Comparison of ENCODE assay signal across 21 cellular contexts in the genomic region with DNA sequence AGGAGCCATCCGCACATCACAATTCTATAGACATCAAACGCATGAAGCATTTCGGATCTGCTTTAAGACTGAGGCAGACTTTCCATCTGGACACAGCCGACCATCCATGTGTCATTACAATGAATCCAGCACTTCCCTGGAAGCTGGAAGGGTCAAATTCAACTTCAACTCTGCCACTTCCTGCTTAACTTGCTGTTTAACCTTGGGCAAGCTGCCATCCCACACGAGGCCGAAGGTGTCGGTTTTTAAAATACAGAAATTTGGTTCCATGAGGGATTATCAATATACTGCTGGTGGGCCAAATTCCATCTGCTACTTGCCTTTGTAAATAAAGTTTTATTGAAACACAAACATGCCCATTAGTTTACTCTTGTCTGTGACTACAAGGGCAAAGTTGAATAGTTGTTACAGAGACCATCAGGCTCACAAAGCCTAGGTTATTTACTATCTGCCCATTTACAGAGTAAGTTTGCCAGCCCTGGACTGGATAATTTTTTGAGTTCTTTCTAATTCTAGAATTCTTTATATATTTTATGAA.
DNase-seq lines count a peak whose midpoint lies in the region; ATAC-seq and TF ChIP-seq lines count a peak whose summit lies in the region.
"Had no signal": no experiment of that assay in that cellular context is flagged by ENCODE, and none has a peak within 500 bp of the region (broad histone marks: within the 10 kb centered on the region; RNA-seq: fewer than 3 reads in every experiment).

No MANE protein-coding gene starts in this region.

- H3K27ac Mint-ChIP-seq in type B pancreatic cell, result no peak overlapping the region
- H3K27ac Mint-ChIP-seq: B cell; CD4-positive, CD25-positive, alpha-beta regulatory T cell; CD8-positive, alpha-beta T cell had no signal

- no peaks in the 10 kb centered on the region for H3K27me3 Mint-ChIP-seq in type B pancreatic cell

- H3K27me3 ChIP-seq in colonic mucosa (no peaks in the 10 kb centered on the region), transverse colon (no peaks in the 10 kb centered on the region), Karpas-422 (ENCODE audit: low read length) (peaks cover 2% of the 10 kb centered on the region; the same call in 1 of the 2 replicates), smooth muscle cell (ENCODE audit: low read depth) (no peaks in the 10 kb centered on the region)
- H3K27me3 ChIP-seq: BLaER1 had no signal

- no peak for TF ChIP-seq EP300 in transverse colon (IDR thresholded peaks at IDR 0.05; ENCODE audit: low read depth)

- peak; percentile 7 for DNase-seq in DMS 273 (lab: John Stamatoyannopoulos, UW; ENCODE audit: unreplicated experiment)
- no peak for DNase-seq in DMS 273 treated with DMSO at 0.1 percent for 48 hours (lab: John Stamatoyannopoulos, UW)
- DNase-seq in colonic mucosa, result peak; percentile 56
- peak; percentile 34 to 43 for DNase-seq in left colon
- peak; percentile 23 for DNase-seq in transverse colon
- no peak for DNase-seq in type B pancreatic cell (ENCODE audit: extremely low spot score, unreplicated experiment)
- DNase-seq in Karpas-422, result no peak
- DNase-seq in smooth muscle cell (lab: John Stamatoyannopoulos, UW; ENCODE audit: unreplicated experiment), result no peak
- DNase-seq: Caco-2; CD4-positive, CD25-positive, alpha-beta regulatory T cell; CD8-positive, alpha-beta T cell; DMS53; DMS79 treated with DMSO at 0.1 percent for 48 hours; GF-D8; GOT3; H7; HCEC 1CT had no signal

- no peak for TF ChIP-seq POLR2A in transverse colon (IDR thresholded peaks at IDR 0.05)

- H2AFZ ChIP-seq in Karpas-422 (ENCODE audit: low read length) (no peak overlapping the region), smooth muscle cell (ENCODE audit: low read depth) (no peak overlapping the region)

- 69 to 71% methylated on average over 6 to 7 of the region's 7 CpGs for WGBS in transverse colon (ENCODE audit: low coverage in 1 of 2), 2 donors
- 89% methylated on average over 7 of the region's 7 CpGs for WGBS in smooth muscle cell (ENCODE audit: low lambda C conversion rate)

- peak; percentile 75 for ATAC-seq in left colon
- ATAC-seq: CD8-positive, alpha-beta T cell had no signal

- H3K4me3 ChIP-seq in colonic mucosa (no peak overlapping the region), transverse colon (no peak overlapping the region), Karpas-422 (ENCODE audit: low read length) (no peak overlapping the region), smooth muscle cell (no peak overlapping the region)
- H3K4me3 ChIP-seq: BLaER1 had no signal

- H4K20me1 ChIP-seq in Karpas-422 (ENCODE audit: insufficient read depth, low read depth, low read length) (no peaks in the 10 kb centered on the region), smooth muscle cell (ENCODE audit: low read depth) (no peaks in the 10 kb centered on the region)
- H4K20me1 ChIP-seq: BLaER1 had no signal

- H3K36me3 ChIP-seq in colonic mucosa, result no peaks in the 10 kb centered on the region
- H3K36me3 ChIP-seq in transverse colon, result no peaks in the 10 kb centered on the region
- no peaks in the 10 kb centered on the region for H3K36me3 ChIP-seq in Karpas-422 (ENCODE audit: insufficient read depth, low read length)
- no peaks in the 10 kb centered on the region for H3K36me3 ChIP-seq in smooth muscle cell (ENCODE audit: low read depth)
- H3K36me3 ChIP-seq: BLaER1 had no signal

- H3K9me3 ChIP-seq in colonic mucosa (no peaks in the 10 kb centered on the region), transverse colon (no peaks in the 10 kb centered on the region), Karpas-422 (ENCODE audit: low read length) (no peaks in the 10 kb centered on the region), smooth muscle cell (replicated peaks; ENCODE audit: low read depth) (no peaks in the 10 kb centered on the region)
- H3K9me3 ChIP-seq: BLaER1, Caco-2 had no signal

- peaks cover 4% of the 10 kb centered on the region for H3K4me1 Mint-ChIP-seq in type B pancreatic cell (ENCODE audit: unreplicated experiment)
- H3K4me1 Mint-ChIP-seq: B cell; CD4-positive, CD25-positive, alpha-beta regulatory T cell had no signal

- H3F3A ChIP-seq in smooth muscle cell (ENCODE audit: low read depth), result no peaks in the 10 kb centered on the region

- H3K36me3 Mint-ChIP-seq in type B pancreatic cell, result no peaks in the 10 kb centered on the region
- H3K36me3 Mint-ChIP-seq: CD4-positive, CD25-positive, alpha-beta regulatory T cell; CD8-positive, alpha-beta T cell had no signal

- no peaks in the 10 kb centered on the region for H3K9me2 ChIP-seq in Karpas-422 (replicated peaks; ENCODE audit: insufficient read depth, low read length)

- H3K9ac ChIP-seq in colonic mucosa (ENCODE audit: low read depth in 2 of 2, low read length in 2 of 2) (no peak overlapping the region), Karpas-422 (ENCODE audit: low read length) (no peak overlapping the region), smooth muscle cell (ENCODE audit: low read depth) (no peak overlapping the region)
- H3K9ac ChIP-seq: BLaER1 had no signal

- H3K79me2 ChIP-seq in Karpas-422 (ENCODE audit: low read length) (no peaks in the 10 kb centered on the region), smooth muscle cell (ENCODE audit: low read depth) (no peaks in the 10 kb centered on the region)

- TF ChIP-seq CTCF in colonic mucosa (IDR thresholded peaks at IDR 0.05) (no peak), transverse colon (IDR thresholded peaks at IDR 0.05) (no peak), type B pancreatic cell (conservative IDR thresholded peaks at IDR 0.05) (no peak), smooth muscle cell (IDR thresholded peaks at IDR 0.05; ENCODE audit: borderline replicate concordance, insufficient read depth, poor library complexity, severe bottlenecking) (no peak)

- H3K4me3 Mint-ChIP-seq in type B pancreatic cell, result no peak overlapping the region
- H3K4me3 Mint-ChIP-seq: B cell; CD4-positive, CD25-positive, alpha-beta regulatory T cell; CD8-positive, alpha-beta T cell had no signal

- intact Hi-C loops in colonic mucosa (cut with DNase I) (no loop called here), left colon (cut with DNase I, micrococcal nuclease) (no loop called here), transverse colon (cut with DNase I; ENCODE audit: low total_unique reads) (no loop called here)

- in situ Hi-C loops in transverse colon (cut with MboI; ENCODE audit: low pct_ligation_motif_present in 1 of 4, low pct_unique_long_range_greater_than_20kb in 1 of 4, low sequenced_read_pairs in 3 of 4), result no loop called here

- H3K27ac ChIP-seq in colonic mucosa (no peak overlapping the region), transverse colon (no peak overlapping the region), Karpas-422 (ENCODE audit: low read length) (no peak overlapping the region), smooth muscle cell (ENCODE audit: low read depth) (no peak overlapping the region)
- H3K27ac ChIP-seq: 22Rv1, BLaER1, C4-2B had no signal

- H3K4me2 ChIP-seq in Karpas-422 (ENCODE audit: low read depth, low read length, poor library complexity, severe bottlenecking) (no peak overlapping the region), smooth muscle cell (no peak overlapping the region)
- H3K4me2 ChIP-seq: BLaER1 had no signal

- H3K4me1 ChIP-seq in colonic mucosa, result no peaks in the 10 kb centered on the region
- peaks cover 0 to 10% (median 0%) of the 10 kb centered on the region in 4 donors for H3K4me1 ChIP-seq in transverse colon
- no peaks in the 10 kb centered on the region for H3K4me1 ChIP-seq in Karpas-422 (ENCODE audit: low read length)
- peaks cover 3% of the 10 kb centered on the region for H3K4me1 ChIP-seq in smooth muscle cell (ENCODE audit: low read depth)
- H3K4me1 ChIP-seq: Caco-2 had no signal

- peaks cover 5% of the 10 kb centered on the region for H3K9me3 Mint-ChIP-seq in type B pancreatic cell
- H3K9me3 Mint-ChIP-seq: CD8-positive, alpha-beta T cell had no signal

Comparison
In these comparisons a context has a peak if more than half of its experiments do, and no peak if none do; other contexts are left out.
1. DNase-seq: peak in DMS 273 (single experiment), colonic mucosa (single experiment), left colon (2 of 2) and transverse colon (single experiment); none in DMS 273 treated with DMSO at 0.1 percent for 48 hours (single experiment), type B pancreatic cell (single experiment), Karpas-422 (single experiment) and smooth muscle cell (single experiment).